12 cellular contexts compared by ENCODE assay signal in genomic region chr2:1613731-1614354, GRCh38.
A peak's percentile ranks its signal among the peaks of the same experiment; 100 is the strongest.
DNase-seq lines count a peak whose midpoint lies in the region; ATAC-seq, FAIRE-seq and TF ChIP-seq lines count a peak whose summit lies in the region.
"Had no signal": no experiment of that assay in that cellular context is flagged by ENCODE, and none has a peak within 500 bp of the region (broad histone marks: within the 10 kb centered on the region; RNA-seq: fewer than 3 reads in every experiment).

No MANE protein-coding gene starts in this region.

- TF ChIP-seq CTCF in endothelial cell of umbilical vein (IDR thresholded peaks at IDR 0.05; ENCODE audit: extremely low read depth in 1 of 2, insufficient read depth in 1 of 2, low read depth in 1 of 2, low read length in 2 of 2) = no peak
- no peak for TF ChIP-seq CTCF in kidney (IDR thresholded peaks at IDR 0.05; ENCODE audit: borderline replicate concordance, extremely low read depth, insufficient read depth)

- in situ Hi-C loops in ACHN (cut with HindIII; ENCODE audit: low pct_ligation_motif_present, low pct_unique_long_range_greater_than_20kb, low sequenced_read_pairs) = no loop called here

- H3K4me2 ChIP-seq in endothelial cell of umbilical vein (ENCODE audit: insufficient read depth, low read length) = no peak overlapping the region

- H3K9me1 ChIP-seq in endothelial cell of umbilical vein (replicated peaks; ENCODE audit: control insufficient read depth, extremely low read depth, insufficient read depth, low read length) = no peaks in the 10 kb centered on the region

- H3K9me3 ChIP-seq in endothelial cell of umbilical vein (replicated peaks; ENCODE audit: control insufficient read depth, insufficient read depth, low read length) (no peaks in the 10 kb centered on the region), kidney (ENCODE audit: control insufficient read depth in 1 of 2, low read length in 2 of 2) (no peaks in the 10 kb centered on the region)

- peak; percentile 99 for TF ChIP-seq EP300 in Ishikawa (IDR thresholded peaks at IDR 0.05; ENCODE audit: borderline replicate concordance)

- no peaks in the 10 kb centered on the region for H4K20me1 ChIP-seq in endothelial cell of umbilical vein (replicated peaks; ENCODE audit: control insufficient read depth, extremely low read depth, insufficient read depth, low read length)

- no peak; the same call in 1 of the 2 replicates for TF ChIP-seq RAD21 in Ishikawa (IDR thresholded peaks at IDR 0.05; ENCODE audit: low read depth)

- H3K9ac ChIP-seq in endothelial cell of umbilical vein (replicated peaks; ENCODE audit: extremely low read depth, insufficient read depth, low read length) = no peak overlapping the region
- no peak overlapping the region for H3K9ac ChIP-seq in kidney (ENCODE audit: low read length in 2 of 2)

- H3K4me3 ChIP-seq in endothelial cell of umbilical vein (replicated peaks in 1 of 3; ENCODE audit: insufficient read depth in 1 of 3, low read depth in 1 of 3, low read length in 3 of 3) = no peak overlapping the region
- no peak overlapping the region for H3K4me3 ChIP-seq in kidney (ENCODE audit: low read length in 2 of 2)

- peaks cover 3 to 4% of the 10 kb centered on the region in 2 experiments for H3K27me3 ChIP-seq in endothelial cell of umbilical vein (ENCODE audit: control insufficient read depth in 2 of 2, insufficient read depth in 2 of 2, low read length in 2 of 2)

- intact Hi-C loops in endothelial cell of umbilical vein (cut with micrococcal nuclease) = no loop called here
- intact Hi-C loops in kidney (cut with DNase I) = no loop called here

- TF ChIP-seq POLR2A in endothelial cell of umbilical vein (IDR thresholded peaks at IDR 0.05; ENCODE audit: low read depth, low read length) = no peak

- POLR2A ChIA-PET in endothelial cell of umbilical vein (lab: Charles Lee) = no interaction called here

- BruUV-seq in endothelial cell of umbilical vein (replicated peaks; lab: Mats Ljungman, UMichigan) = no TSS peak

- dilution Hi-C loops in endothelial cell of umbilical vein (cut with MboI; ENCODE audit: extremely low pct_ligation_motif_present, low sequenced_read_pairs) = no loop called here

- H3K4me1 ChIP-seq in endothelial cell of umbilical vein (ENCODE audit: control insufficient read depth, extremely low read depth, insufficient read depth, low read length) (no peaks in the 10 kb centered on the region), kidney (ENCODE audit: control insufficient read depth in 1 of 2, insufficient read depth in 1 of 2, low read depth in 1 of 2, low read length in 2 of 2) (no peaks in the 10 kb centered on the region)

- H3K36me3 ChIP-seq in endothelial cell of umbilical vein (ENCODE audit: control insufficient read depth in 2 of 2, extremely low read depth in 1 of 2, insufficient read depth in 2 of 2, low read length in 2 of 2) (no peaks in the 10 kb centered on the region), kidney (ENCODE audit: control insufficient read depth in 1 of 2, insufficient read depth in 2 of 2, low read length in 2 of 2) (no peaks in the 10 kb centered on the region)

- peak; percentile 44 for FAIRE-seq in endothelial cell of umbilical vein (lab: Jason Lieb, UNC)
- FAIRE-seq in kidney (lab: Jason Lieb, UNC) = no peak
- FAIRE-seq: colon had no signal

- no peaks in the 10 kb centered on the region for H3K79me2 ChIP-seq in endothelial cell of umbilical vein (ENCODE audit: control insufficient read depth, insufficient read depth, low read length)

- H2AFZ ChIP-seq in endothelial cell of umbilical vein (ENCODE audit: low read depth, low read length) = no peak overlapping the region

- H3K27ac ChIP-seq in endothelial cell of umbilical vein (ENCODE audit: insufficient read depth, low read depth, low read length) = no peak overlapping the region
- H3K27ac ChIP-seq in kidney (ENCODE audit: low read depth in 2 of 2, low read length in 2 of 2) = no peak overlapping the region

- CTCF ChIA-PET in endothelial cell of umbilical vein (lab: Charles Lee) = interaction anchor here (3.1 kb wide), 1 partner anchor 137 kb away, joined by 10 read pairs; no protein-coding TSS in a partner anchor

- no peak for ATAC-seq in HG03442 (IDR thresholded peaks at IDR 0.05; ENCODE audit: unreplicated experiment)

- peak; percentile 64 for DNase-seq in ACHN
- DNase-seq in endothelial cell of umbilical vein (ENCODE audit: low read depth, low spot score) = no peak
- peak; percentile 25 for DNase-seq in kidney
- no peak for DNase-seq in middle frontal gyrus (ENCODE audit: extremely low spot score, low spot score)
- DNase-seq in cerebellar nuclear complex (lab: John Stamatoyannopoulos, UW) = no peak
- DNase-seq in NCI-H446 treated with DMSO at 0.1 percent for 48 hours (lab: John Stamatoyannopoulos, UW) = no peak
- DNase-seq: C1 segment of cervical spinal cord, NCI-H2171, occipital lobe had no signal

TF ChIP-seq in Ishikawa, 13 proteins besides CTCF, POLR2A, EP300 and RAD21 (continues in another document):
- TF ChIP-seq TCF12 (IDR thresholded peaks at IDR 0.05; ENCODE audit: low read depth) = peak; percentile 99
- TF ChIP-seq EGR1 (IDR thresholded peaks at IDR 0.05) = no peak
- 0 out of 2 replicates have a peak, but pooled peaks have one; percentile 20 for TF ChIP-seq TAF1 (IDR thresholded peaks at IDR 0.05; ENCODE audit: low read depth)
- TF ChIP-seq NFIC (IDR thresholded peaks at IDR 0.05) = peak; percentile 94
- peak; percentile 80 for TF ChIP-seq TEAD4 (IDR thresholded peaks at IDR 0.05)
- TF ChIP-seq, protein P1, sequence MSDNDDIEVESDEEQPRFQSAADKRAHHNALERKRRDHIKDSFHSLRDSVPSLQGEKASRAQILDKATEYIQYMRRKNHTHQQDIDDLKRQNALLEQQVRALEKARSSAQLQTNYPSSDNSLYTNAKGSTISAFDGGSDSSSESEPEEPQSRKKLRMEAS (IDR thresholded peaks at IDR 0.05) = peak; percentile 63
- TF ChIP-seq YY1 (IDR thresholded peaks at IDR 0.05; ENCODE audit: low read depth) = peak; percentile 55; the same call in 1 of the 2 replicates
- peak; percentile 55; the same call in 1 of the 2 replicates for TF ChIP-seq CEBPB (IDR thresholded peaks at IDR 0.05)
- peak; percentile 44; the same call in 1 of the 2 replicates for TF ChIP-seq ZBTB7A (IDR thresholded peaks at IDR 0.05; ENCODE audit: low read depth)

TF ChIP-seq in endothelial cell of umbilical vein, 7 proteins besides CTCF, POLR2A, EP300 and RAD21:
- TF ChIP-seq FOS (IDR thresholded peaks at IDR 0.05; ENCODE audit: borderline replicate concordance, insufficient read depth, low read length) = no peak
- TF ChIP-seq GATA2 (IDR thresholded peaks at IDR 0.05; ENCODE audit: insufficient read depth, insufficient read length, low read depth, low read length) = no peak
- TF ChIP-seq JUN (IDR thresholded peaks at IDR 0.05; ENCODE audit: borderline replicate concordance, insufficient read depth, insufficient read length, low read depth) = no peak
- TF ChIP-seq, protein P1 (IDR thresholded peaks at IDR 0.05; ENCODE audit: insufficient read depth, insufficient read length) = no peak
- no peak for TF ChIP-seq EZH2 (IDR thresholded peaks at IDR 0.05; ENCODE audit: borderline replicate concordance, low read depth, low read length, severe bottlenecking)
- no peak for TF ChIP-seq MYC (IDR thresholded peaks at IDR 0.05; ENCODE audit: low read depth, low read length)
- no peak for TF ChIP-seq POLR2AphosphoS5 (IDR thresholded peaks at IDR 0.05; ENCODE audit: insufficient read depth, low read depth, low read length)

Comparison
In these comparisons a context has a peak if more than half of its experiments do, and no peak if none do; other contexts are left out.
1. DNase-seq: peak in ACHN (single experiment) and kidney (single experiment); none in endothelial cell of umbilical vein (single experiment), middle frontal gyrus (single experiment), cerebellar nuclear complex (0 of 2) and NCI-H446 treated with DMSO at 0.1 percent for 48 hours (single experiment).